In genomic region chr20:48754269-48754668, GRCh38 we compare ENCODE assay signal across 16 cellular contexts.
DNase-seq lines count a peak whose midpoint lies in the region; ATAC-seq, FAIRE-seq and TF ChIP-seq lines count a peak whose summit lies in the region.
"Had no signal": no experiment of that assay in that cellular context is flagged by ENCODE, and none has a peak within 500 bp of the region (broad histone marks: within the 10 kb centered on the region; RNA-seq: fewer than 3 reads in every experiment).

No MANE protein-coding gene starts in this region.

- H2BK5ac ChIP-seq in H1 (ENCODE audit: low read depth, low read length), result peak overlapping the region; percentile 6; the same call in 1 of the 2 replicates

- H3K4me1 ChIP-seq in H1 (replicated peaks in 1 of 4; ENCODE audit: control insufficient read depth in 3 of 4, insufficient read depth in 4 of 4, low read length in 3 of 4) (peaks cover 14 to 37% (median 22%) of the 10 kb centered on the region in 4 experiments), upper lobe of left lung (peaks cover 43 to 68% (median 65%) of the 10 kb centered on the region in 4 donors), gastroesophageal sphincter (peaks cover 0 to 17% (median 0%) of the 10 kb centered on the region in 3 donors)

- H2AFZ ChIP-seq in H1 (ENCODE audit: low read length), result no peak overlapping the region
- H2AFZ ChIP-seq: GM23248 had no signal

- H2BK12ac ChIP-seq in H1 (ENCODE audit: low read depth, low read length), result 0 out of 2 replicates have a peak overlapping the region, but pooled peaks have one; percentile 75

- no peak overlapping the region for H3K23ac ChIP-seq in H1 (ENCODE audit: insufficient read length)

- no peak overlapping the region for H3K4ac ChIP-seq in H1 (replicated peaks; ENCODE audit: insufficient read length, low read depth, low read length)

- no peak for TF ChIP-seq RAD21 in H1 (IDR thresholded peaks at IDR 0.05 in 1 of 2, conservative IDR thresholded peaks at IDR 0.05 in 1 of 2; ENCODE audit: low read depth in 2 of 2, low read length in 2 of 2)

- FAIRE-seq in H1 (lab: Jason Lieb, UNC), result no peak
- FAIRE-seq: astrocyte had no signal

- POLR2A ChIA-PET in H1 (lab: Charles Lee; ENCODE audit: partially characterized antibody), result interaction anchor here (1.0 to 1.3 kb wide), 2 partner anchors 16 to 60 kb away, joined by 3 to 7 read pairs; no protein-coding TSS in a partner anchor

- no peak overlapping the region for H3K4me2 ChIP-seq in H1 (ENCODE audit: insufficient read depth in 1 of 2, low read depth in 2 of 2, low read length in 2 of 2)

- peak overlapping the region; percentile 46 for H2BK15ac ChIP-seq in H1 (ENCODE audit: low read length)

- no peak for ATAC-seq in upper lobe of left lung (ENCODE audit: low FRiP score in 2 of 2)
- no peak for ATAC-seq in gastroesophageal sphincter
- ATAC-seq: natural killer cell treated with Interleukin-12 subunit alpha and Interleukin-12 subunit beta and Interleukin-15 and Interleukin-18, amount 100 ng/mL, for 72 hours had no signal

- H3K56ac ChIP-seq in H1 (replicated peaks; ENCODE audit: insufficient read length, low read depth, low read length), result no peak overlapping the region

- no peak overlapping the region for H4K91ac ChIP-seq in H1 (replicated peaks; ENCODE audit: insufficient read length, low read length)

- H3K79me1 ChIP-seq in H1 (ENCODE audit: low read depth, low read length), result peaks cover 2% of the 10 kb centered on the region; the same call in 1 of the 2 replicates

- H2BK20ac ChIP-seq in H1 (ENCODE audit: low read length), result 0 out of 2 replicates have a peak overlapping the region, but pooled peaks have one; percentile 72

- H3K79me2 ChIP-seq in H1 (ENCODE audit: control insufficient read depth in 1 of 2, insufficient read depth in 2 of 2, low read length in 2 of 2), result no peaks in the 10 kb centered on the region

- no peak for TF ChIP-seq CTCF in H1 (IDR thresholded peaks at IDR 0.05; ENCODE audit: control extremely low read depth in 1 of 3, insufficient read depth in 1 of 3, low read depth in 1 of 3, low read length in 3 of 3)
- TF ChIP-seq CTCF in upper lobe of left lung (IDR thresholded peaks at IDR 0.05), result no peak
- no peak for TF ChIP-seq CTCF in gastroesophageal sphincter (IDR thresholded peaks at IDR 0.05)

- WGBS in H1 (ENCODE audit: extremely low coverage in 1 of 2, insufficient coverage in 1 of 2, insufficient read length in 1 of 2, insufficient replicate concordance in 2 of 2, low coverage in 1 of 2, low lambda C conversion rate in 2 of 2, missing lambda C conversion rate in 1 of 2), 2 experiments, result 76% methylated on average over 8 of the region's 8 CpGs; no CpG with 5 or more reads in 1 of the 2 experiments
- 79 to 84% methylated on average over 8 of the region's 8 CpGs for WGBS in upper lobe of left lung, 2 donors
- WGBS in gastroesophageal sphincter (ENCODE audit: low coverage in 1 of 2), 2 donors, result 100% methylated on average over 2 of the region's 8 CpGs; no CpG with 5 or more reads in 1 of the 2 donors

- H3K18ac ChIP-seq in H1 (ENCODE audit: extremely low read depth, low read length), result no peak overlapping the region; the same call in 1 of the 2 replicates

- no peaks in the 10 kb centered on the region for H3K36me3 ChIP-seq in H1 (ENCODE audit: control insufficient read depth in 2 of 4, insufficient read depth in 4 of 4, low read length in 3 of 4)
- no peaks in the 10 kb centered on the region for H3K36me3 ChIP-seq in upper lobe of left lung
- no peaks in the 10 kb centered on the region for H3K36me3 ChIP-seq in gastroesophageal sphincter
- H3K36me3 ChIP-seq: tibial artery had no signal

- no peak for TF ChIP-seq POLR2A in H1 (IDR thresholded peaks at IDR 0.05; ENCODE audit: control extremely low read depth in 1 of 2, low read depth in 2 of 2, low read length in 2 of 2)
- TF ChIP-seq POLR2A in upper lobe of left lung (IDR thresholded peaks at IDR 0.05), result no peak
- TF ChIP-seq POLR2A in gastroesophageal sphincter (IDR thresholded peaks at IDR 0.05), result no peak

- TF ChIP-seq EP300 in H1 (IDR thresholded peaks at IDR 0.05; ENCODE audit: borderline replicate concordance in 1 of 2, low read depth in 2 of 2, low read length in 2 of 2) (no peak), upper lobe of left lung (IDR thresholded peaks at IDR 0.05) (no peak), gastroesophageal sphincter (IDR thresholded peaks at IDR 0.05) (no peak)

- H4K20me1 ChIP-seq in H1 (replicated peaks in 1 of 2; ENCODE audit: control insufficient read depth in 1 of 2, insufficient read depth in 2 of 2, low read length in 2 of 2), result peaks cover 0 to 1% of the 10 kb centered on the region in 2 experiments

- H3K9ac ChIP-seq in H1 (replicated peaks in 1 of 4; ENCODE audit: extremely low read depth in 1 of 4, low read depth in 3 of 4, low read length in 3 of 4), result no peak overlapping the region; a peak in 1 of 7 replicates
- H3K9ac ChIP-seq: GM23248 had no signal

- H3K27ac ChIP-seq in H1 (ENCODE audit: low read depth, low read length), result no peak overlapping the region
- H3K27ac ChIP-seq in upper lobe of left lung, result peak overlapping the region in 3 of 4 donors; percentile 9 to 83 (median 80)
- no peak overlapping the region for H3K27ac ChIP-seq in gastroesophageal sphincter
- H3K27ac ChIP-seq: GM23248, tibial artery had no signal

- no peak overlapping the region for H2BK120ac ChIP-seq in H1 (replicated peaks; ENCODE audit: low read depth, low read length)

- peaks cover 0 to 3% (median 1%) of the 10 kb centered on the region in 4 experiments; a peak in 3 of 7 replicates for H3K27me3 ChIP-seq in H1 (replicated peaks in 1 of 4; ENCODE audit: control insufficient read depth in 3 of 4, extremely low read depth in 1 of 4, insufficient read depth in 3 of 4, low read length in 3 of 4)
- H3K27me3 ChIP-seq in upper lobe of left lung, result no peaks in the 10 kb centered on the region
- peaks cover 3% of the 10 kb centered on the region for H3K27me3 ChIP-seq in gastroesophageal sphincter
- H3K27me3 ChIP-seq: tibial artery had no signal

- 0 out of 2 replicates have a peak overlapping the region, but pooled peaks have one; percentile 93 for H2AK5ac ChIP-seq in H1 (ENCODE audit: low read depth, low read length)

- no peak overlapping the region for H3K14ac ChIP-seq in H1 (ENCODE audit: insufficient read length)

- CTCF ChIA-PET in H1 (lab: Charles Lee; ENCODE audit: partially characterized antibody), result interaction anchor here (1.0 to 2.5 kb wide), 6 partner anchors 10 to 150 kb away, joined by 3 to 11 read pairs (median 4); no protein-coding TSS in a partner anchor

- H3K23me2 ChIP-seq in H1 (ENCODE audit: low read depth, low read length), result no peaks in the 10 kb centered on the region

- peaks cover 0 to 8% of the 10 kb centered on the region in 2 experiments; a peak in 1 of 4 replicates for H3K9me3 ChIP-seq in H1 (ENCODE audit: insufficient read depth in 2 of 2, low read depth in 1 of 2, low read length in 1 of 2)
- H3K9me3 ChIP-seq in upper lobe of left lung, result peaks cover 0 to 6% (median 2%) of the 10 kb centered on the region in 4 donors
- peaks cover 0 to 9% (median 0%) of the 10 kb centered on the region in 3 donors for H3K9me3 ChIP-seq in gastroesophageal sphincter

- H3K4me3 ChIP-seq in H1 (ENCODE audit: extremely low read depth in 1 of 4, insufficient read depth in 2 of 4, low read depth in 3 of 4, low read length in 4 of 4) (no peak overlapping the region), upper lobe of left lung (no peak overlapping the region), gastroesophageal sphincter (no peak overlapping the region)
- H3K4me3 ChIP-seq: GM23248, tibial artery had no signal

- DNase-seq in NCI-H748 (lab: John Stamatoyannopoulos, UW; ENCODE audit: unreplicated experiment) (peak; percentile 39), NCI-H748 treated with DMSO at 0.1 percent for 48 hours (lab: John Stamatoyannopoulos, UW) (no peak), NCI-H345 (lab: John Stamatoyannopoulos, UW) (peak; percentile 69), H1 (ENCODE audit: low read depth in 1 of 2, low spot score in 2 of 2) (no peak), upper lobe of left lung (no peak), DMS53 (lab: John Stamatoyannopoulos, UW) (no peak), NCI-H187 treated with DMSO at 0.1 percent for 48 hours (lab: John Stamatoyannopoulos, UW) (no peak)
- DNase-seq: activated CD4-positive, alpha-beta T cell treated with anti-CD3 and anti-CD28 coated beads, Interleukin-2, amount 50 U/mL, for 1 hour; activated naive CD4-positive, alpha-beta T cell treated with Interleukin-2 at 50 U/mL for 16 hours; GM23248; kidney glomerular epithelial cell; NCI-H2029 treated with DMSO at 0.1 percent for 48 hours; tibial artery had no signal

- no peak overlapping the region for H4K5ac ChIP-seq in H1 (ENCODE audit: insufficient read length, low read depth, low read length)

- H4K8ac ChIP-seq in H1 (ENCODE audit: extremely low read depth, insufficient read depth, low read length), result no peak overlapping the region

TF ChIP-seq in H1, 55 proteins besides CTCF, POLR2A, EP300 and RAD21:
- TF ChIP-seq TCF12 (IDR thresholded peaks at IDR 0.05; ENCODE audit: low read depth, low read length) (no peak), JUN (IDR thresholded peaks at IDR 0.05; ENCODE audit: low read depth, low read length) (no peak), EGR1 (IDR thresholded peaks at IDR 0.05; ENCODE audit: borderline replicate concordance, low read depth, low read length) (no peak), GTF2F1 (IDR thresholded peaks at IDR 0.05; ENCODE audit: borderline replicate concordance, low read depth, low read length) (no peak), KDM4A (IDR thresholded peaks at IDR 0.05; ENCODE audit: low read depth, low read length, severe bottlenecking) (no peak), JUND (IDR thresholded peaks at IDR 0.05; ENCODE audit: low read length) (no peak), CHD1 (IDR thresholded peaks at IDR 0.05; ENCODE audit: low read depth, low read length) (no peak)

Comparison
In these comparisons a context has a peak if more than half of its experiments do, and no peak if none do; other contexts are left out.
1. DNase-seq: peak in NCI-H748 (single experiment) and NCI-H345 (single experiment); none in NCI-H748 treated with DMSO at 0.1 percent for 48 hours (single experiment), H1 (0 of 2), upper lobe of left lung (0 of 2), DMS53 (single experiment) and NCI-H187 treated with DMSO at 0.1 percent for 48 hours (single experiment).
2. H3K27ac ChIP-seq: peak in upper lobe of left lung (3 of 4); none in H1 (single experiment) and gastroesophageal sphincter (0 of 4).